ENCODE assay signal across 20 cellular contexts in genomic region chr3:61158152-61158551, GRCh38.
DNase-seq lines count a peak whose midpoint lies in the region; ATAC-seq and TF ChIP-seq lines count a peak whose summit lies in the region.
"Had no signal": no experiment of that assay in that cellular context is flagged by ENCODE, and none has a peak within 500 bp of the region (broad histone marks: within the 10 kb centered on the region; RNA-seq: fewer than 3 reads in every experiment).

No MANE protein-coding gene starts in this region.

- H3K9me2 ChIP-seq in Loucy (replicated peaks; ENCODE audit: low read depth, low read length) = no peaks in the 10 kb centered on the region

- H3K9me3 ChIP-seq in Loucy (ENCODE audit: insufficient read depth, low read depth, low read length) = no peaks in the 10 kb centered on the region
- H3K9me3 ChIP-seq: A549; BLaER1 treated with 17β-estradiol and CSF1 and Interleukin-3, amounts not matched to agents 10 nM and 100 nM; HAP-1; lower lobe of right lung had no signal

- no peak overlapping the region for H2AFZ ChIP-seq in Loucy (ENCODE audit: low read length)

- 0 out of 2 replicates have a peak, but pooled peaks cover 2% of the 10 kb centered on the region for H3F3A ChIP-seq in Loucy (ENCODE audit: low read depth)

- H3K27me3 ChIP-seq in Loucy (ENCODE audit: insufficient read depth, low read length, poor library complexity, severe bottlenecking) = no peaks in the 10 kb centered on the region
- H3K27me3 ChIP-seq: BLaER1 treated with 17β-estradiol and CSF1 and Interleukin-3, amounts not matched to agents 10 nM and 100 nM; cardiac muscle cell had no signal

- peaks cover 21% of the 10 kb centered on the region for H3K4me1 ChIP-seq in Loucy (ENCODE audit: insufficient read depth, low read length, poor library complexity, severe bottlenecking)
- H3K4me1 ChIP-seq: A549, HAP-1, lower lobe of right lung had no signal

- H3K36me3 ChIP-seq in Loucy (ENCODE audit: insufficient read depth, low read length) = no peaks in the 10 kb centered on the region
- H3K36me3 ChIP-seq: BLaER1 treated with 17β-estradiol and CSF1 and Interleukin-3, amounts not matched to agents 10 nM and 100 nM; cardiac muscle cell; HAP-1; lower lobe of right lung had no signal

- TF ChIP-seq CTCF in Loucy (conservative IDR thresholded peaks at IDR 0.05; ENCODE audit: low read length) = no peak

- DNase-seq in NCI-H2107 treated with DMSO at 0.1 percent for 48 hours (lab: John Stamatoyannopoulos, UW; ENCODE audit: unreplicated experiment) = peak; percentile 76
- DNase-seq in NCI-H2107 (lab: John Stamatoyannopoulos, UW) = no peak
- peak; percentile 94 for DNase-seq in NCI-H526 treated with DMSO at 0.1 percent for 48 hours (lab: John Stamatoyannopoulos, UW)
- no peak for DNase-seq in DMS114 treated with DMSO at 0.1 percent for 48 hours (lab: John Stamatoyannopoulos, UW; ENCODE audit: unreplicated experiment)
- DNase-seq in anterior cingulate cortex (lab: John Stamatoyannopoulos, UW) = no peak
- DNase-seq in RKO (ENCODE audit: low spot score) = no peak
- DNase-seq: activated CD8-positive, alpha-beta T cell treated with anti-CD3 and anti-CD28 coated beads for 36 hours; activated naive CD4-positive, alpha-beta T cell treated with anti-CD3 and anti-CD28 coated beads for 36 hours; amygdala; KBM-7; kidney; lower lobe of right lung; NCI-H226; trophoblast cell had no signal

- H4K20me1 ChIP-seq in Loucy (ENCODE audit: insufficient read depth, low read length, poor library complexity, severe bottlenecking) = no peaks in the 10 kb centered on the region
- H4K20me1 ChIP-seq: BLaER1 treated with 17β-estradiol and CSF1 and Interleukin-3, amounts not matched to agents 10 nM and 100 nM had no signal

- peak overlapping the region; percentile 19 for H3K4me3 ChIP-seq in Loucy (ENCODE audit: low read length, poor library complexity, severe bottlenecking)
- H3K4me3 ChIP-seq: A549; BLaER1 treated with 17β-estradiol and CSF1 and Interleukin-3, amounts not matched to agents 10 nM and 100 nM; cardiac muscle cell; HAP-1; lower lobe of right lung had no signal

- peak overlapping the region; percentile 75 for H3K4me2 ChIP-seq in Loucy (ENCODE audit: low read depth, low read length, poor library complexity, severe bottlenecking)
- H3K4me2 ChIP-seq: A549 had no signal

- ATAC-seq in GM21786 (IDR thresholded peaks at IDR 0.05; ENCODE audit: unreplicated experiment) = no peak
- ATAC-seq: A549; activated CD8-positive, alpha-beta T cell treated with anti-CD3 and anti-CD28 coated beads for 36 hours; lower lobe of right lung had no signal

- no peak overlapping the region for H3K9ac ChIP-seq in Loucy (ENCODE audit: low read depth, low read length, poor library complexity, severe bottlenecking)
- H3K9ac ChIP-seq: BLaER1 treated with 17β-estradiol and CSF1 and Interleukin-3, amounts not matched to agents 10 nM and 100 nM had no signal

- H3K79me2 ChIP-seq in Loucy (ENCODE audit: insufficient read depth, low read length) = no peaks in the 10 kb centered on the region

Comparison
In these comparisons a context has a peak if more than half of its experiments do, and no peak if none do; other contexts are left out.
1. DNase-seq: peak in NCI-H2107 treated with DMSO at 0.1 percent for 48 hours (single experiment) and NCI-H526 treated with DMSO at 0.1 percent for 48 hours (single experiment); none in NCI-H2107 (single experiment), DMS114 treated with DMSO at 0.1 percent for 48 hours (single experiment), anterior cingulate cortex (0 of 58) and RKO (single experiment).